ENCODE assay signal across 9 cellular contexts in genomic region chr14:81436296-81437138, GRCh38. TPM values are rescaled to one million over a fixed set of nuclear protein-coding genes. Genes with fewer than 3 reads are reported as not detected.
DNase-seq lines count a peak whose midpoint lies in the region; ATAC-seq, FAIRE-seq and TF ChIP-seq lines count a peak whose summit lies in the region.
"Had no signal": no experiment of that assay in that cellular context is flagged by ENCODE, and none has a peak within 500 bp of the region (broad histone marks: within the 10 kb centered on the region; RNA-seq: fewer than 3 reads in every experiment).

No MANE protein-coding gene starts in this region.

- H3K4me1 ChIP-seq in HUES64 (ENCODE audit: insufficient read depth, low read length) = peaks cover 21% of the 10 kb centered on the region
- H3K4me1 ChIP-seq in RWPE2 (ENCODE audit: insufficient read depth, poor library complexity, severe bottlenecking) = peaks cover 20% of the 10 kb centered on the region

- WGBS in HUES64 = 3% methylated on average over 79 of the region's 79 CpGs

- H3K4me3 Mint-ChIP-seq in activated naive CD8-positive, alpha-beta T cell treated with anti-CD3 and anti-CD28 coated beads, Interleukin-2, amount 10 ng/mL, durations not matched to agents 7 days and 5 days = peak overlapping the region; percentile 73

- POLR2A ChIA-PET in activated naive CD8-positive, alpha-beta T cell treated with anti-CD3 and anti-CD28 coated beads, Interleukin-2, amount 10 ng/mL, durations not matched to agents 7 days and 5 days (lab: Charles Lee) = interaction anchor here (1.2 kb wide), 1 partner anchor 215 kb away, joined by 3 read pairs; no protein-coding TSS in a partner anchor

- FAIRE-seq in D721Med (lab: Jason Lieb, UNC) = no peak
- FAIRE-seq in urothelium cell line (lab: Jason Lieb, UNC) = peak; percentile 30

- peak; percentile 76 for DNase-seq in D721Med (ENCODE audit: insufficient read length, low spot score)
- DNase-seq in RWPE2 (ENCODE audit: low spot score) = peak; percentile 84
- peak; percentile 67 for DNase-seq in activated naive CD8-positive, alpha-beta T cell treated with anti-CD3 and anti-CD28 coated beads, Interleukin-2, amount 10 ng/mL, durations not matched to agents 7 days and 5 days
- DNase-seq in Right ventricle myocardium superior = peak; percentile 88
- peak in 52 of 56 donors; percentile 11 to 87 (median 60) for DNase-seq in nucleus accumbens (lab: John Stamatoyannopoulos, UW)
- DNase-seq in urothelium cell line (ENCODE audit: low spot score) = peak; percentile 98

- H3K9ac ChIP-seq in HUES64 (ENCODE audit: low read depth, low read length) = peak overlapping the region; percentile 73

- ATAC-seq in GM21526 (IDR thresholded peaks at IDR 0.05; ENCODE audit: low FRiP score, unreplicated experiment) = peak; percentile 80
- peak; percentile 91 for ATAC-seq in RWPE2 (ENCODE audit: low read depth)
- ATAC-seq in activated naive CD8-positive, alpha-beta T cell treated with anti-CD3 and anti-CD28 coated beads, Interleukin-2, amount 10 ng/mL, durations not matched to agents 7 days and 5 days (ENCODE audit: low read depth) = peak; percentile 85
- ATAC-seq in Right ventricle myocardium superior (ENCODE audit: poor library complexity) = peak; percentile 99

- no peak for TF ChIP-seq CTCF in D721Med (IDR thresholded peaks at IDR 0.05; ENCODE audit: insufficient read depth, missing control alignments)
- no peak for TF ChIP-seq CTCF in RWPE2 (IDR thresholded peaks at IDR 0.05; ENCODE audit: poor library complexity, severe bottlenecking)

- no peaks in the 10 kb centered on the region for H3K36me3 Mint-ChIP-seq in activated naive CD8-positive, alpha-beta T cell treated with anti-CD3 and anti-CD28 coated beads, Interleukin-2, amount 10 ng/mL, durations not matched to agents 7 days and 5 days

- peak overlapping the region; percentile 91 for H3K4me3 ChIP-seq in HUES64 (ENCODE audit: low read length)
- H3K4me3 ChIP-seq in RWPE2 (ENCODE audit: severe bottlenecking) = peak overlapping the region; percentile 48

- peaks cover 8% of the 10 kb centered on the region for H3K4me1 Mint-ChIP-seq in activated naive CD8-positive, alpha-beta T cell treated with anti-CD3 and anti-CD28 coated beads, Interleukin-2, amount 10 ng/mL, durations not matched to agents 7 days and 5 days

- no peak overlapping the region for H3K27ac Mint-ChIP-seq in activated naive CD8-positive, alpha-beta T cell treated with anti-CD3 and anti-CD28 coated beads, Interleukin-2, amount 10 ng/mL, durations not matched to agents 7 days and 5 days

- H3K27ac ChIP-seq in HUES64 (ENCODE audit: low read depth, low read length) = 0 out of 2 replicates have a peak overlapping the region, but pooled peaks have one; percentile 13
- peak overlapping the region; percentile 41 for H3K27ac ChIP-seq in RWPE2 (ENCODE audit: poor library complexity, severe bottlenecking)

- H3K9me3 Mint-ChIP-seq in activated naive CD8-positive, alpha-beta T cell treated with anti-CD3 and anti-CD28 coated beads, Interleukin-2, amount 10 ng/mL, durations not matched to agents 7 days and 5 days = no peaks in the 10 kb centered on the region

- H3K9me3 ChIP-seq in HUES64 (ENCODE audit: insufficient read depth, low read depth, low read length) (no peaks in the 10 kb centered on the region), RWPE2 (ENCODE audit: severe bottlenecking) (no peaks in the 10 kb centered on the region)

- intact Hi-C loops in Right ventricle myocardium superior (cut with DNase I) = no loop called here

- H3K27me3 Mint-ChIP-seq in activated naive CD8-positive, alpha-beta T cell treated with anti-CD3 and anti-CD28 coated beads, Interleukin-2, amount 10 ng/mL, durations not matched to agents 7 days and 5 days = peaks cover 87% of the 10 kb centered on the region

- H3K27me3 ChIP-seq in HUES64 (ENCODE audit: insufficient read depth, low read length) = peaks cover 34% of the 10 kb centered on the region
- H3K27me3 ChIP-seq in RWPE2 (ENCODE audit: insufficient read depth, poor library complexity, severe bottlenecking) = no peaks in the 10 kb centered on the region

- H3K36me3 ChIP-seq in HUES64 (ENCODE audit: insufficient read depth, low read length) = no peaks in the 10 kb centered on the region
- H3K36me3 ChIP-seq in RWPE2 (ENCODE audit: low read depth) = no peaks in the 10 kb centered on the region

RNA-seq across cellular contexts. Expression of gene STON2, which starts 36.4 kb away (rescaled TPM):
- 18.9 TPM for polyA plus RNA-seq in HUES64 (2013, experiment 1 of 2)
- polyA plus RNA-seq in HUES64 (2013, experiment 2 of 2) = 15.3 TPM
- not detected for total RNA-seq in activated naive CD8-positive, alpha-beta T cell treated with anti-CD3 and anti-CD28 coated beads, Interleukin-2, amount 10 ng/mL, durations not matched to agents 7 days and 5 days
- total RNA-seq in Right ventricle myocardium superior = 12.0 TPM
- total RNA-seq: T-helper 2 cell treated with Interferon-gamma antibody and Interleukin-4, amounts not matched to agents 100 ng/mL and 5 ng/mL, for 36 hours had no signal

Comparison
In these comparisons a context has a peak if more than half of its experiments do, and no peak if none do; other contexts are left out.
1. Peak in every context shown above with its lines: DNase-seq, ATAC-seq, H3K4me3 ChIP-seq and H3K27ac ChIP-seq.
2. RNA of gene STON2, which starts 36.4 kb away (total RNA-seq): 12.0 TPM in Right ventricle myocardium superior (single experiment); not detected in activated naive CD8-positive, alpha-beta T cell treated with anti-CD3 and anti-CD28 coated beads, Interleukin-2, amount 10 ng/mL, durations not matched to agents 7 days and 5 days; every median in the first group is over 10 times any median in the second.